In the genomic region with DNA sequence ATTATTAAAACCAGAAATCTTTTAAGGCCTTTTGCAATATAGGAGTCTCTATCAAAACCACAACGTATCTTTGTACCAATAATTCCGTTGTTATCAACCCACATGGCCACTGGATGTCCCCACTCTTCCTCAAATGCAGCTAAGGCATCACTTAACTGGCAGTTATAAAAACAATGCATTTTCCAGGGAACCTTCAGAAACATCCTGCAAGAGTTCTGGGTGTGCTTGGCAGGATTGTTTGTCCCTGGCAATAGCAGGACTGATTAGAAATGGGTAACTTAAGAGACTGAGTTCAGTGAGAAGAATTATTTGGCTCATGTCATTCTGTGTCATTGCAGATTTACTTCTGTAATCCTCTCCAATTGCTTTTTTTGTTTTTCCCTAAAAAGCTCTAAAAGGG, we compare ENCODE assay signal across 8 cellular contexts.
A peak's percentile ranks its signal among the peaks of the same experiment; 100 is the strongest.
DNase-seq lines count a peak whose midpoint lies in the region; ATAC-seq lines count a peak whose summit lies in the region.

No MANE protein-coding gene starts in this region.

- H3K36me3 Mint-ChIP-seq in activated T-cell treated with anti-CD3 and anti-CD28 coated beads, Interleukin-2, amount 50 U/mL, for 4 hours (ENCODE audit: insufficient read depth): no peaks in the 10 kb centered on the region
- H3K36me3 Mint-ChIP-seq in activated CD4-positive, alpha-beta T cell treated with anti-CD3 and anti-CD28 coated beads, Interleukin-2, amount 10 ng/mL, durations not matched to agents 24 days and 14 days (ENCODE audit: low read depth): no peaks in the 10 kb centered on the region

- no peaks in the 10 kb centered on the region for H3K27me3 Mint-ChIP-seq in activated T-cell treated with anti-CD3 and anti-CD28 coated beads, Interleukin-2, amount 50 U/mL, for 4 hours (ENCODE audit: low read depth)
- no peaks in the 10 kb centered on the region for H3K27me3 Mint-ChIP-seq in activated CD4-positive, alpha-beta T cell treated with anti-CD3 and anti-CD28 coated beads, Interleukin-2, amount 10 ng/mL, durations not matched to agents 24 days and 14 days

- intact Hi-C loops in activated CD4-positive, alpha-beta T cell treated with anti-CD3 and anti-CD28 coated beads, Interleukin-2, amount 10 ng/mL, durations not matched to agents 24 days and 14 days (cut with micrococcal nuclease): no loop called here

- no peak overlapping the region for H3K27ac Mint-ChIP-seq in activated CD4-positive, alpha-beta T cell treated with anti-CD3 and anti-CD28 coated beads, Interleukin-2, amount 10 ng/mL, durations not matched to agents 24 days and 14 days

- DNase-seq in COR-L47 (lab: John Stamatoyannopoulos, UW) (peak; percentile 40), NCI-H774 (lab: John Stamatoyannopoulos, UW) (peak; percentile 56), dermis blood vessel endothelial cell (peak; percentile 63), medulla oblongata (ENCODE audit: extremely low spot score) (peak; percentile 73), ecto neural progenitor cell (ENCODE audit: low spot score) (no peak)
- no peak for DNase-seq in activated T-cell treated with anti-CD3 and anti-CD28 coated beads, Interleukin-2, amount 50 U/mL, for 4 hours
- DNase-seq in activated CD4-positive, alpha-beta T cell treated with anti-CD3 and anti-CD28 coated beads, Interleukin-2, amount 10 ng/mL, durations not matched to agents 24 days and 14 days: no peak

- ATAC-seq in HG03432 (IDR thresholded peaks at IDR 0.05; ENCODE audit: unreplicated experiment): peak; percentile 50
- no peak for ATAC-seq in activated T-cell treated with anti-CD3 and anti-CD28 coated beads, Interleukin-2, amount 50 U/mL, for 4 hours

- H3K9me3 Mint-ChIP-seq in activated T-cell treated with anti-CD3 and anti-CD28 coated beads, Interleukin-2, amount 50 U/mL, for 4 hours: peaks cover 3% of the 10 kb centered on the region
- H3K9me3 Mint-ChIP-seq in activated CD4-positive, alpha-beta T cell treated with anti-CD3 and anti-CD28 coated beads, Interleukin-2, amount 10 ng/mL, durations not matched to agents 24 days and 14 days: no peaks in the 10 kb centered on the region

- H3K4me3 Mint-ChIP-seq in activated T-cell treated with anti-CD3 and anti-CD28 coated beads, Interleukin-2, amount 50 U/mL, for 4 hours: no peak overlapping the region
- no peak overlapping the region for H3K4me3 Mint-ChIP-seq in activated CD4-positive, alpha-beta T cell treated with anti-CD3 and anti-CD28 coated beads, Interleukin-2, amount 10 ng/mL, durations not matched to agents 24 days and 14 days

- H3K4me1 Mint-ChIP-seq in activated T-cell treated with anti-CD3 and anti-CD28 coated beads, Interleukin-2, amount 50 U/mL, for 4 hours (ENCODE audit: low read depth): no peaks in the 10 kb centered on the region
- no peaks in the 10 kb centered on the region for H3K4me1 Mint-ChIP-seq in activated CD4-positive, alpha-beta T cell treated with anti-CD3 and anti-CD28 coated beads, Interleukin-2, amount 10 ng/mL, durations not matched to agents 24 days and 14 days

Comparison
In these comparisons a context has a peak if more than half of its experiments do, and no peak if none do; other contexts are left out.
1. DNase-seq: peak in COR-L47 (single experiment), NCI-H774 (single experiment), dermis blood vessel endothelial cell (single experiment) and medulla oblongata (single experiment); none in activated T-cell treated with anti-CD3 and anti-CD28 coated beads, Interleukin-2, amount 50 U/mL, for 4 hours (single experiment), ecto neural progenitor cell (single experiment) and activated CD4-positive, alpha-beta T cell treated with anti-CD3 and anti-CD28 coated beads, Interleukin-2, amount 10 ng/mL, durations not matched to agents 24 days and 14 days (single experiment).